ENCODE assay signal across 26 cellular contexts in genomic region chr3:129574206-129574605, GRCh38. TPM values are rescaled to one million over a fixed set of nuclear protein-coding genes. Genes with fewer than 3 reads are reported as not detected.
A peak's percentile ranks its signal among the peaks of the same experiment; 100 is the strongest.
DNase-seq lines count a peak whose midpoint lies in the region; ATAC-seq, FAIRE-seq and TF ChIP-seq lines count a peak whose summit lies in the region.
"Had no signal": no experiment of that assay in that cellular context is flagged by ENCODE, and none has a peak within 500 bp of the region (broad histone marks: within the 10 kb centered on the region; RNA-seq: fewer than 3 reads in every experiment).

No MANE protein-coding gene starts in this region.

- peak overlapping the region; percentile 39 to 97 (median 93); a peak in 20 of 22 replicates for H3K27ac ChIP-seq in BLaER1 treated with 17β-estradiol and CSF1 and Interleukin-3, amounts not matched to agents 10 nM and 100 nM
- no peak overlapping the region for H3K27ac ChIP-seq in endothelial cell of umbilical vein (ENCODE audit: insufficient read depth, low read depth, low read length)
- H3K27ac ChIP-seq in pancreas, result no peak overlapping the region
- H3K27ac ChIP-seq: GM23248, HL-60, KMS-11 had no signal

- H3K4me2 ChIP-seq in BLaER1 treated with 17β-estradiol and CSF1 and Interleukin-3, amounts not matched to agents 10 nM and 100 nM, result peak overlapping the region; percentile 80 to 98 (median 88); a peak in 20 of 22 replicates
- H3K4me2 ChIP-seq in endothelial cell of umbilical vein (ENCODE audit: insufficient read depth, low read length), result no peak overlapping the region
- H3K4me2 ChIP-seq: KMS-11 had no signal

- CTCF ChIA-PET in endothelial cell of umbilical vein (lab: Charles Lee), result interaction anchor here (1.6 kb wide), 1 partner anchor 84 kb away, joined by 5 read pairs; no protein-coding TSS in a partner anchor

- intact Hi-C loops in endothelial cell of umbilical vein (cut with micrococcal nuclease), result no loop called here
- intact Hi-C loops in pancreas (cut with DNase I), result no loop called here
- intact Hi-C loops in Right ventricle myocardium superior (cut with DNase I), result no loop called here

- H3K4me3 Mint-ChIP-seq in IgD-negative memory B cell, result no peak overlapping the region
- H3K4me3 Mint-ChIP-seq in stimulated activated effector memory CD8-positive, alpha-beta T cell treated with anti-CD3 and anti-CD28 coated beads, Interleukin-12 subunit alpha, Interleukin-12 subunit beta, amount 100 ng/mL, for 72 hours, result no peak overlapping the region
- H3K4me3 Mint-ChIP-seq: CD4-positive, alpha-beta T cell had no signal

- peaks cover 3% of the 10 kb centered on the region for H3K36me3 Mint-ChIP-seq in IgD-negative memory B cell
- peaks cover 19% of the 10 kb centered on the region for H3K36me3 Mint-ChIP-seq in stimulated activated effector memory CD8-positive, alpha-beta T cell treated with anti-CD3 and anti-CD28 coated beads, Interleukin-12 subunit alpha, Interleukin-12 subunit beta, amount 100 ng/mL, for 72 hours

- H3K4me3 ChIP-seq in BLaER1 treated with 17β-estradiol and CSF1 and Interleukin-3, amounts not matched to agents 10 nM and 100 nM, result no peak overlapping the region; a peak in 1 of 20 replicates
- H3K4me3 ChIP-seq in endothelial cell of umbilical vein (replicated peaks in 1 of 3; ENCODE audit: insufficient read depth in 1 of 3, low read depth in 1 of 3, low read length in 3 of 3) (no peak overlapping the region), pancreas (no peak overlapping the region)
- H3K4me3 ChIP-seq: GM23248, HAP-1 had no signal

- H3K9ac ChIP-seq in BLaER1 treated with 17β-estradiol and CSF1 and Interleukin-3, amounts not matched to agents 10 nM and 100 nM, result peak overlapping the region; percentile 43 to 91 (median 82); a peak in 19 of 22 replicates
- no peak overlapping the region for H3K9ac ChIP-seq in endothelial cell of umbilical vein (replicated peaks; ENCODE audit: extremely low read depth, insufficient read depth, low read length)
- H3K9ac ChIP-seq: GM23248, KMS-11 had no signal

- DNase-seq in endothelial cell of umbilical vein (ENCODE audit: low read depth, low spot score), result no peak
- DNase-seq in stimulated activated effector memory CD8-positive, alpha-beta T cell treated with anti-CD3 and anti-CD28 coated beads, Interleukin-12 subunit alpha, Interleukin-12 subunit beta, amount 100 ng/mL, for 72 hours (ENCODE audit: low spot score in 2 of 2), result no peak
- no peak for DNase-seq in pancreas
- DNase-seq in Right ventricle myocardium superior, result no peak
- DNase-seq: Calu3; CD4-positive, alpha-beta T cell; GM23248; NCI-H1105; NCI-H146; NCI-H2029 treated with DMSO at 0.1 percent for 48 hours; NCI-H2171; NCI-H524 treated with DMSO at 0.1 percent for 48 hours; OCI-M1 had no signal

- peak overlapping the region; percentile 59 to 96 (median 80) for H3K27ac Mint-ChIP-seq in IgD-negative memory B cell
- peak overlapping the region; percentile 96 for H3K27ac Mint-ChIP-seq in stimulated activated effector memory CD8-positive, alpha-beta T cell treated with anti-CD3 and anti-CD28 coated beads, Interleukin-12 subunit alpha, Interleukin-12 subunit beta, amount 100 ng/mL, for 72 hours

- dilution Hi-C loops in endothelial cell of umbilical vein (cut with MboI; ENCODE audit: extremely low pct_ligation_motif_present, low sequenced_read_pairs), result no loop called here

- H3K9me1 ChIP-seq in endothelial cell of umbilical vein (replicated peaks; ENCODE audit: control insufficient read depth, extremely low read depth, insufficient read depth, low read length), result no peaks in the 10 kb centered on the region

- no peaks in the 10 kb centered on the region for H3K27me3 ChIP-seq in BLaER1 treated with 17β-estradiol and CSF1 and Interleukin-3, amounts not matched to agents 10 nM and 100 nM
- H3K27me3 ChIP-seq in endothelial cell of umbilical vein (ENCODE audit: control insufficient read depth in 2 of 2, insufficient read depth in 2 of 2, low read length in 2 of 2) (no peaks in the 10 kb centered on the region), pancreas (no peaks in the 10 kb centered on the region)

- H4K20me1 ChIP-seq in BLaER1 treated with 17β-estradiol and CSF1 and Interleukin-3, amounts not matched to agents 10 nM and 100 nM, result peaks cover 0 to 60% (median 0%) of the 10 kb centered on the region in 11 experiments; a peak in 8 of 22 replicates
- H4K20me1 ChIP-seq in endothelial cell of umbilical vein (replicated peaks; ENCODE audit: control insufficient read depth, extremely low read depth, insufficient read depth, low read length), result no peaks in the 10 kb centered on the region

- no peak for ATAC-seq in stimulated activated effector memory CD8-positive, alpha-beta T cell treated with anti-CD3 and anti-CD28 coated beads, Interleukin-12 subunit alpha, Interleukin-12 subunit beta, amount 100 ng/mL, for 72 hours
- ATAC-seq in HG03135 (IDR thresholded peaks at IDR 0.05; ENCODE audit: unreplicated experiment), result no peak
- ATAC-seq in pancreas, result no peak
- no peak for ATAC-seq in Right ventricle myocardium superior (ENCODE audit: poor library complexity)
- ATAC-seq: Right ventricle myocardium inferior had no signal

- H3K4me1 ChIP-seq in BLaER1 treated with 17β-estradiol and CSF1 and Interleukin-3, amounts not matched to agents 10 nM and 100 nM, result peaks cover 52 to 87% (median 76%) of the 10 kb centered on the region in 10 experiments
- H3K4me1 ChIP-seq in endothelial cell of umbilical vein (ENCODE audit: control insufficient read depth, extremely low read depth, insufficient read depth, low read length), result peaks cover 12% of the 10 kb centered on the region
- peaks cover 0 to 14% (median 7%) of the 10 kb centered on the region in 3 donors for H3K4me1 ChIP-seq in pancreas
- H3K4me1 ChIP-seq: HAP-1 had no signal

- no peak for TF ChIP-seq POLR2A in endothelial cell of umbilical vein (IDR thresholded peaks at IDR 0.05; ENCODE audit: low read depth, low read length)

- 92 to 95% methylated on average over 23 to 24 of the region's 24 CpGs for WGBS in pancreas, 2 donors

- H3K9me3 ChIP-seq in BLaER1 treated with 17β-estradiol and CSF1 and Interleukin-3, amounts not matched to agents 10 nM and 100 nM (replicated peaks in 1 of 11), result no peaks in the 10 kb centered on the region
- H3K9me3 ChIP-seq in endothelial cell of umbilical vein (replicated peaks; ENCODE audit: control insufficient read depth, insufficient read depth, low read length) (no peaks in the 10 kb centered on the region), pancreas (no peaks in the 10 kb centered on the region)
- H3K9me3 ChIP-seq: HAP-1 had no signal

- H3K27me3 Mint-ChIP-seq in IgD-negative memory B cell, result no peaks in the 10 kb centered on the region
- H3K27me3 Mint-ChIP-seq: CD4-positive, alpha-beta T cell had no signal

- FAIRE-seq in endothelial cell of umbilical vein (lab: Jason Lieb, UNC) (no peak), pancreas (lab: Jason Lieb, UNC) (no peak)
- FAIRE-seq: A204.1, G401.6, GM12892 had no signal

- peaks cover 29 to 36% (median 34%) of the 10 kb centered on the region in 3 donors for H3K4me1 Mint-ChIP-seq in IgD-negative memory B cell
- peaks cover 70% of the 10 kb centered on the region for H3K4me1 Mint-ChIP-seq in stimulated activated effector memory CD8-positive, alpha-beta T cell treated with anti-CD3 and anti-CD28 coated beads, Interleukin-12 subunit alpha, Interleukin-12 subunit beta, amount 100 ng/mL, for 72 hours

- H2AFZ ChIP-seq in endothelial cell of umbilical vein (ENCODE audit: low read depth, low read length), result no peak overlapping the region
- H2AFZ ChIP-seq: GM23248 had no signal

- BruUV-seq in endothelial cell of umbilical vein (replicated peaks; lab: Mats Ljungman, UMichigan), result no TSS peak

- TF ChIP-seq CTCF in endothelial cell of umbilical vein (IDR thresholded peaks at IDR 0.05; ENCODE audit: extremely low read depth in 1 of 2, insufficient read depth in 1 of 2, low read depth in 1 of 2, low read length in 2 of 2) (no peak), pancreas (IDR thresholded peaks at IDR 0.05) (no peak)

- POLR2A ChIA-PET in endothelial cell of umbilical vein (lab: Charles Lee), result no interaction called here

- H3K9me3 Mint-ChIP-seq in IgD-negative memory B cell, result no peaks in the 10 kb centered on the region
- H3K9me3 Mint-ChIP-seq in stimulated activated effector memory CD8-positive, alpha-beta T cell treated with anti-CD3 and anti-CD28 coated beads, Interleukin-12 subunit alpha, Interleukin-12 subunit beta, amount 100 ng/mL, for 72 hours, result no peaks in the 10 kb centered on the region
- H3K9me3 Mint-ChIP-seq: CD4-positive, alpha-beta T cell had no signal

- H3K36me3 ChIP-seq in BLaER1 treated with 17β-estradiol and CSF1 and Interleukin-3, amounts not matched to agents 10 nM and 100 nM, result peaks cover 49 to 92% (median 56%) of the 10 kb centered on the region in 11 experiments
- H3K36me3 ChIP-seq in endothelial cell of umbilical vein (ENCODE audit: control insufficient read depth in 2 of 2, extremely low read depth in 1 of 2, insufficient read depth in 2 of 2, low read length in 2 of 2), result peaks cover 43 to 84% of the 10 kb centered on the region in 2 experiments
- H3K36me3 ChIP-seq in pancreas, result no peaks in the 10 kb centered on the region

- peaks cover under 1% of the 10 kb centered on the region for H3K79me2 ChIP-seq in endothelial cell of umbilical vein (ENCODE audit: control insufficient read depth, insufficient read depth, low read length)

RNA-seq across cellular contexts. Expression of gene H1-8, which starts 31.2 kb away (rescaled TPM):
- polyA plus RNA-seq in IgD-negative memory B cell (not detected), endothelial cell of umbilical vein (not detected in 2 replicates), pancreas (not detected)
- total RNA-seq in endothelial cell of umbilical vein (not detected in 2 replicates), pancreas (not detected), Right ventricle myocardium superior (not detected)
- polyA plus RNA-seq in endothelial cell of umbilical vein (2011; cell fraction: cytosol; rRNA removed), result not detected in 2 replicates
- not detected in 2 replicates for polyA plus RNA-seq in endothelial cell of umbilical vein (2011; cell fraction: nucleus; rRNA removed)
- polyA plus RNA-seq in endothelial cell of umbilical vein (2012), result not detected in 2 replicates
- not detected in 2 replicates for polyA minus RNA-seq in endothelial cell of umbilical vein
- not detected for polyA minus RNA-seq in endothelial cell of umbilical vein (2011; cell fraction: cytosol; rRNA and poly(A)+ RNA removed)
- polyA minus RNA-seq in endothelial cell of umbilical vein (2011; cell fraction: nucleus; rRNA and poly(A)+ RNA removed), result not detected in 2 replicates
- total RNA-seq: Calu3; CD4-positive, alpha-beta T cell; Daoy; GM23248; HT1080; Right ventricle myocardium inferior; SK-MEL-5 had no signal
- polyA plus RNA-seq: GM23248 had no signal

RNA-seq across cellular contexts. Expression of gene PLXND1, which starts 32.3 kb away (rescaled TPM):
- polyA plus RNA-seq in IgD-negative memory B cell (3.0 TPM), endothelial cell of umbilical vein (300 and 332 TPM in 2 replicates), pancreas (10 to 100 TPM; 52.5 to 66.2 TPM)
- total RNA-seq in endothelial cell of umbilical vein (834 and 860 TPM in 2 replicates), pancreas (10 to 100 TPM; 15.5 to 48.5 (median 21.7) TPM), Right ventricle myocardium superior (53.1 TPM)
- 436 and 495 TPM in 2 replicates for polyA plus RNA-seq in endothelial cell of umbilical vein (2011; cell fraction: cytosol; rRNA removed)
- 1,145 and 1,490 TPM in 2 replicates for polyA plus RNA-seq in endothelial cell of umbilical vein (2011; cell fraction: nucleus; rRNA removed)
- 463 and 559 TPM in 2 replicates for polyA plus RNA-seq in endothelial cell of umbilical vein (2012)
- polyA minus RNA-seq in endothelial cell of umbilical vein, result 583 and 647 TPM in 2 replicates
- polyA minus RNA-seq in endothelial cell of umbilical vein (2011; cell fraction: cytosol; rRNA and poly(A)+ RNA removed), result 21.9 TPM
- 454 and 479 TPM in 2 replicates for polyA minus RNA-seq in endothelial cell of umbilical vein (2011; cell fraction: nucleus; rRNA and poly(A)+ RNA removed)

RNA-seq across cellular contexts. Expression of gene RHO, which starts 45.8 kb away (rescaled TPM):
- polyA plus RNA-seq in IgD-negative memory B cell, result not detected
- total RNA-seq in endothelial cell of umbilical vein, result not detected in 2 replicates
- not detected in 2 replicates for polyA plus RNA-seq in endothelial cell of umbilical vein
- not detected in 2 replicates for polyA plus RNA-seq in endothelial cell of umbilical vein (2011; cell fraction: cytosol; rRNA removed)
- 0.12 TPM in 1 of 2 replicates, not detected in the other for polyA plus RNA-seq in endothelial cell of umbilical vein (2011; cell fraction: nucleus; rRNA removed)
- not detected in 2 replicates for polyA plus RNA-seq in endothelial cell of umbilical vein (2012)
- polyA minus RNA-seq in endothelial cell of umbilical vein, result not detected in 2 replicates
- polyA minus RNA-seq in endothelial cell of umbilical vein (2011; cell fraction: cytosol; rRNA and poly(A)+ RNA removed), result not detected
- not detected in 2 replicates for polyA minus RNA-seq in endothelial cell of umbilical vein (2011; cell fraction: nucleus; rRNA and poly(A)+ RNA removed)
- not detected for total RNA-seq in pancreas
- polyA plus RNA-seq in pancreas, result under 1 TPM in 1 of 2 donors, not detected in 1; 0.05 TPM
- total RNA-seq in Right ventricle myocardium superior, result not detected
- total RNA-seq: Calu3; CD4-positive, alpha-beta T cell; Daoy; GM23248; HT1080; Right ventricle myocardium inferior; SK-MEL-5 had no signal
- polyA plus RNA-seq: GM23248 had no signal

Comparison
In these comparisons a context has a peak if more than half of its experiments do, and no peak if none do; other contexts are left out.
1. H3K27ac ChIP-seq: peak in BLaER1 treated with 17β-estradiol and CSF1 and Interleukin-3, amounts not matched to agents 10 nM and 100 nM (11 of 11); none in endothelial cell of umbilical vein (single experiment) and pancreas (0 of 4).
2. RNA of gene PLXND1, which starts 32.3 kb away (total RNA-seq): 834 to 860 TPM in endothelial cell of umbilical vein; 53.1 TPM in Right ventricle myocardium superior (single experiment) and 15.5 to 48.5 TPM in pancreas; every median in the first group is over 10 times any median in the second.